ENCODE assay signal across 1 cellular context in genomic region chr20:653110-653589, GRCh38.
A peak's percentile ranks its signal among the peaks of the same experiment; 100 is the strongest.
TF ChIP-seq lines count a peak whose summit lies in the region.

TSS of gene SRXN1 (minus strand) at chr20:653200. CDS start at chr20:653185, 15 bp downstream.

TF ChIP-seq in HepG2, 621 proteins besides CTCF, POLR2A, EP300 and RAD21 (continued from another document and continues in another):
- TF ChIP-seq ZNF780A (CRISPR knock-in tag; IDR thresholded peaks at IDR 0.05) (peak; percentile 28; the same call in 1 of the 2 replicates), MED8 (CRISPR knock-in tag; IDR thresholded peaks at IDR 0.05; ENCODE audit: insufficient replicate concordance) (no peak), KLF9 (CRISPR knock-in tag; IDR thresholded peaks at IDR 0.05; ENCODE audit: low read depth) (no peak), ARID3A (IDR thresholded peaks at IDR 0.05; ENCODE audit: low read depth, low read length) (peak; percentile 14; the same call in 1 of the 2 replicates), ZNF224 (CRISPR knock-in tag; IDR thresholded peaks at IDR 0.05) (no peak), SMARCC2 (IDR thresholded peaks at IDR 0.05) (no peak), TEAD3 (CRISPR knock-in tag; optimal IDR thresholded peaks at IDR 0.05; ENCODE audit: borderline replicate concordance) (peak; percentile 13), SIX1 (CRISPR knock-in tag; IDR thresholded peaks at IDR 0.05; ENCODE audit: borderline replicate concordance) (no peak), ZNF614 (CRISPR knock-in tag; IDR thresholded peaks at IDR 0.05; ENCODE audit: borderline replicate concordance) (peak; percentile 66; the same call in 1 of the 2 replicates), TOE1 (CRISPR knock-in tag; IDR thresholded peaks at IDR 0.05) (no peak), TBP (CRISPR knock-in tag; IDR thresholded peaks at IDR 0.05) (0 out of 2 replicates have a peak, but pooled peaks have one; percentile 32), ZFP36 (IDR thresholded peaks at IDR 0.05; ENCODE audit: borderline replicate concordance, low read depth, low read length, partially characterized antibody) (no peak), ZNF644 (CRISPR knock-in tag; IDR thresholded peaks at IDR 0.05; ENCODE audit: low read depth) (no peak), TAF1 (CRISPR knock-in tag; IDR thresholded peaks at IDR 0.05) (no peak), ZNF670 (CRISPR knock-in tag; IDR thresholded peaks at IDR 0.05; ENCODE audit: borderline replicate concordance) (no peak; the same call in 1 of the 2 replicates), NR2F2 (IDR thresholded peaks at IDR 0.05; ENCODE audit: borderline replicate concordance, low read depth) (no peak), ZNF530 (CRISPR knock-in tag; IDR thresholded peaks at IDR 0.05; ENCODE audit: low read depth) (no peak), KDM5B (CRISPR knock-in tag; IDR thresholded peaks at IDR 0.05; ENCODE audit: borderline replicate concordance) (peak; percentile 83), DR1 (CRISPR knock-in tag; IDR thresholded peaks at IDR 0.05) (peak; percentile 50; the same call in 1 of the 2 replicates), ZSCAN31 (CRISPR knock-in tag; IDR thresholded peaks at IDR 0.05; ENCODE audit: low read depth) (peak; percentile 96), CREM (IDR thresholded peaks at IDR 0.05) (no peak), CREM (CRISPR knock-in tag; IDR thresholded peaks at IDR 0.05) (no peak), NCOA5 (CRISPR knock-in tag; IDR thresholded peaks at IDR 0.05) (no peak), IRF2 (CRISPR knock-in tag; IDR thresholded peaks at IDR 0.05) (peak; percentile 33; the same call in 1 of the 2 replicates), ZNF264 (CRISPR knock-in tag; IDR thresholded peaks at IDR 0.05) (no peak), ZNF230 (CRISPR knock-in tag; IDR thresholded peaks at IDR 0.05) (no peak), NR2C2 (CRISPR knock-in tag; IDR thresholded peaks at IDR 0.05; ENCODE audit: borderline replicate concordance) (peak; percentile 80), JUND (CRISPR knock-in tag; IDR thresholded peaks at IDR 0.05) (peak; percentile 68; the same call in 1 of the 2 replicates), EED (CRISPR knock-in tag; IDR thresholded peaks at IDR 0.05) (no peak), ZNF615 (CRISPR knock-in tag; IDR thresholded peaks at IDR 0.05; ENCODE audit: borderline replicate concordance) (no peak), PBX2 (CRISPR knock-in tag; IDR thresholded peaks at IDR 0.05) (no peak), ZSCAN9 (CRISPR knock-in tag; IDR thresholded peaks at IDR 0.05; ENCODE audit: borderline replicate concordance) (no peak), EEA1 (CRISPR knock-in tag; IDR thresholded peaks at IDR 0.05; ENCODE audit: borderline replicate concordance) (0 out of 2 replicates have a peak, but pooled peaks have one; percentile 75), ZNF512B (CRISPR knock-in tag; IDR thresholded peaks at IDR 0.05; ENCODE audit: borderline replicate concordance) (no peak), PPARG (CRISPR knock-in tag; conservative IDR thresholded peaks at IDR 0.05) (0 out of 2 replicates have a peak, but pooled peaks have one; percentile 20), PAX8 (CRISPR knock-in tag; IDR thresholded peaks at IDR 0.05; ENCODE audit: borderline replicate concordance) (peak; percentile 40), ESRRA (CRISPR knock-in tag; IDR thresholded peaks at IDR 0.05; ENCODE audit: low read depth) (peak; percentile 85; the same call in 1 of the 2 replicates), ZNF660 (CRISPR knock-in tag; IDR thresholded peaks at IDR 0.05; ENCODE audit: borderline replicate concordance, low read depth) (no peak; the same call in 1 of the 2 replicates), ZNF567 (CRISPR knock-in tag; IDR thresholded peaks at IDR 0.05; ENCODE audit: borderline replicate concordance) (no peak; the same call in 1 of the 2 replicates), HOXA9 (CRISPR knock-in tag; IDR thresholded peaks at IDR 0.05; ENCODE audit: borderline replicate concordance) (no peak; the same call in none of the 2 replicates), MAFG (CRISPR knock-in tag; IDR thresholded peaks at IDR 0.05) (peak; percentile 85), GMEB2 (CRISPR knock-in tag; IDR thresholded peaks at IDR 0.05; ENCODE audit: low read depth) (no peak), CEBPB (IDR thresholded peaks at IDR 0.05; ENCODE audit: borderline replicate concordance, low read depth, low read length) (no peak), HNF4A (CRISPR knock-in tag; IDR thresholded peaks at IDR 0.05) (no peak), ZNF460 (CRISPR knock-in tag; IDR thresholded peaks at IDR 0.05; ENCODE audit: borderline replicate concordance) (no peak), TCF7 (IDR thresholded peaks at IDR 0.05; ENCODE audit: low read depth) (no peak), HMGXB3 (CRISPR knock-in tag; IDR thresholded peaks at IDR 0.05; ENCODE audit: borderline replicate concordance) (no peak; the same call in 1 of the 2 replicates), ZNF543 (CRISPR knock-in tag; IDR thresholded peaks at IDR 0.05) (peak; percentile 94), ARHGAP35 (CRISPR knock-in tag; IDR thresholded peaks at IDR 0.05; ENCODE audit: borderline replicate concordance) (no peak)
- TF ChIP-seq, protein P1, sequence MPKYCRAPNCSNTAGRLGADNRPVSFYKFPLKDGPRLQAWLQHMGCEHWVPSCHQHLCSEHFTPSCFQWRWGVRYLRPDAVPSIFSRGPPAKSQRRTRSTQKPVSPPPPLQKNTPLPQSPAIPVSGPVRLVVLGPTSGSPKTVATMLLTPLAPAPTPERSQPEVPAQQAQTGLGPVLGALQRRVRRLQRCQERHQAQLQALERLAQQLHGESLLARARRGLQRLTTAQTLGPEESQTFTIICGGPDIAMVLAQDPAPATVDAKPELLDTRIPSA (CRISPR knock-in tag; IDR thresholded peaks at IDR 0.05; ENCODE audit: borderline replicate concordance): no peak
- TF ChIP-seq, protein P2, sequence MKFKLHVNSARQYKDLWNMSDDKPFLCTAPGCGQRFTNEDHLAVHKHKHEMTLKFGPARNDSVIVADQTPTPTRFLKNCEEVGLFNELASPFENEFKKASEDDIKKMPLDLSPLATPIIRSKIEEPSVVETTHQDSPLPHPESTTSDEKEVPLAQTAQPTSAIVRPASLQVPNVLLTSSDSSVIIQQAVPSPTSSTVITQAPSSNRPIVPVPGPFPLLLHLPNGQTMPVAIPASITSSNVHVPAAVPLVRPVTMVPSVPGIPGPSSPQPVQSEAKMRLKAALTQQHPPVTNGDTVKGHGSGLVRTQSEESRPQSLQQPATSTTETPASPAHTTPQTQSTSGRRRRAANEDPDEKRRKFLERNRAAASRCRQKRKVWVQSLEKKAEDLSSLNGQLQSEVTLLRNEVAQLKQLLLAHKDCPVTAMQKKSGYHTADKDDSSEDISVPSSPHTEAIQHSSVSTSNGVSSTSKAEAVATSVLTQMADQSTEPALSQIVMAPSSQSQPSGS (CRISPR knock-in tag; IDR thresholded peaks at IDR 0.05): peak; percentile 9; the same call in 1 of the 2 replicates
- TF ChIP-seq, protein P3, sequence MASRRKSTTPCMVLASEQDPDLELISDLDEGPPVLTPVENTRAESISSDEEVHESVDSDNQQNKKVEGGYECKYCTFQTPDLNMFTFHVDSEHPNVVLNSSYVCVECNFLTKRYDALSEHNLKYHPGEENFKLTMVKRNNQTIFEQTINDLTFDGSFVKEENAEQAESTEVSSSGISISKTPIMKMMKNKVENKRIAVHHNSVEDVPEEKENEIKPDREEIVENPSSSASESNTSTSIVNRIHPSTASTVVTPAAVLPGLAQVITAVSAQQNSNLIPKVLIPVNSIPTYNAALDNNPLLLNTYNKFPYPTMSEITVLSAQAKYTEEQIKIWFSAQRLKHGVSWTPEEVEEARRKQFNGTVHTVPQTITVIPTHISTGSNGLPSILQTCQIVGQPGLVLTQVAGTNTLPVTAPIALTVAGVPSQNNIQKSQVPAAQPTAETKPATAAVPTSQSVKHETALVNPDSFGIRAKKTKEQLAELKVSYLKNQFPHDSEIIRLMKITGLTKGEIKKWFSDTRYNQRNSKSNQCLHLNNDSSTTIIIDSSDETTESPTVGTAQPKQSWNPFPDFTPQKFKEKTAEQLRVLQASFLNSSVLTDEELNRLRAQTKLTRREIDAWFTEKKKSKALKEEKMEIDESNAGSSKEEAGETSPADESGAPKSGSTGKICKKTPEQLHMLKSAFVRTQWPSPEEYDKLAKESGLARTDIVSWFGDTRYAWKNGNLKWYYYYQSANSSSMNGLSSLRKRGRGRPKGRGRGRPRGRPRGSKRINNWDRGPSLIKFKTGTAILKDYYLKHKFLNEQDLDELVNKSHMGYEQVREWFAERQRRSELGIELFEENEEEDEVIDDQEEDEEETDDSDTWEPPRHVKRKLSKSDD (CRISPR knock-in tag; IDR thresholded peaks at IDR 0.05; ENCODE audit: low read depth): peak; percentile 86; the same call in 1 of the 2 replicates
- TF ChIP-seq, protein P4, sequence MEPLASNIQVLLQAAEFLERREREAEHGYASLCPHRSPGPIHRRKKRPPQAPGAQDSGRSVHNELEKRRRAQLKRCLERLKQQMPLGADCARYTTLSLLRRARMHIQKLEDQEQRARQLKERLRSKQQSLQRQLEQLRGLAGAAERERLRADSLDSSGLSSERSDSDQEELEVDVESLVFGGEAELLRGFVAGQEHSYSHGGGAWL (CRISPR knock-in tag; IDR thresholded peaks at IDR 0.05): peak; percentile 46
